Comparison of ENCODE assay signal across 2 cellular contexts in the genomic region with DNA sequence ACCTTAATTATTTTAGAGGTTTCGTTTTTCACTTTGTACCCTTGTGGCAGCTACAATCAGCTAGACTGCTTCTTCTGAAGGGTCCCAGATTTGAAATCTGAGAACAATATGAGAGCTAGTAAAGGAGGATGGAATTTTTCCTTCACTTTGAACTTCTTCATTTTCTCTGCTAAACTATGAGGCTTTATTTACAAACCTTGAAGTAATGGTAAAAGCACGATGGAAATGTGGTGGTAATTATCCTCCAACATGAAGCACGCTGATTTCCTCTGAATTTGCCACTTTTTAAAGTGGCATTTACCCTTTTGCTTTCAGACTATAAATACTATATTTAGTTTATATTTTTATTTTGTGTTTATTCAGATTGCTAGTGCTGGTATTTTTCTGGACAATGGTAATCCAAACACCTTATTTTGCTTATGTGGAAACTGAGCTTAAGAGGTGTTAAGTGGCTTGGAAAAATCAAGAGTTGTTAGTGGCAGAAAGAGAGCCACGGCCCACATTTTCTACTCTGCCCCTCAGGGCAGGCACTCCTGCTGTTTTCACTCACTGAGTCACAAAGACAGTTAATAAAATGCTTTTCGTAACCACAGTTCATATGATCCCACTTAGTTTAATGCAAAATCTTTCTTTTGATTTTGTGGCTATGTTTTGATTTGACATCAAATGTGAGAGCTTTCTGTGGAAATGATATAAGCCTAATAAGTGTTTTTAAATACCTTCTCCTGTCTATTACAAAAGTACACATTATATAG.
TF ChIP-seq lines count a peak whose summit lies in the region.

No MANE protein-coding gene starts in this region.

TF ChIP-seq in SK-N-SH, 30 proteins besides CTCF, POLR2A, EP300 and RAD21 (continued from another document):
- TF ChIP-seq YY1 (IDR thresholded peaks at IDR 0.05; ENCODE audit: low read depth) (no peak), FOXM1 (IDR thresholded peaks at IDR 0.05; ENCODE audit: low read depth) (no peak), FOXJ3 (CRISPR knock-in tag; IDR thresholded peaks at IDR 0.05) (no peak), EZH2phosphoT487 (IDR thresholded peaks at IDR 0.05; ENCODE audit: borderline replicate concordance, low read depth) (no peak), TAF1 (IDR thresholded peaks at IDR 0.05; ENCODE audit: borderline replicate concordance, low read depth, low read length) (no peak), TEAD4 (IDR thresholded peaks at IDR 0.05; ENCODE audit: borderline replicate concordance, insufficient read depth) (no peak), MXI1 (IDR thresholded peaks at IDR 0.05; ENCODE audit: low read depth, low read length) (no peak)
- TF ChIP-seq, protein P1, sequence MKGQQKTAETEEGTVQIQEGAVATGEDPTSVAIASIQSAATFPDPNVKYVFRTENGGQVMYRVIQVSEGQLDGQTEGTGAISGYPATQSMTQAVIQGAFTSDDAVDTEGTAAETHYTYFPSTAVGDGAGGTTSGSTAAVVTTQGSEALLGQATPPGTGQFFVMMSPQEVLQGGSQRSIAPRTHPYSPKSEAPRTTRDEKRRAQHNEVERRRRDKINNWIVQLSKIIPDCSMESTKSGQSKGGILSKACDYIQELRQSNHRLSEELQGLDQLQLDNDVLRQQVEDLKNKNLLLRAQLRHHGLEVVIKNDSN (IDR thresholded peaks at IDR 0.05; ENCODE audit: borderline replicate concordance, low read depth) = no peak
- TF ChIP-seq, protein P2, sequence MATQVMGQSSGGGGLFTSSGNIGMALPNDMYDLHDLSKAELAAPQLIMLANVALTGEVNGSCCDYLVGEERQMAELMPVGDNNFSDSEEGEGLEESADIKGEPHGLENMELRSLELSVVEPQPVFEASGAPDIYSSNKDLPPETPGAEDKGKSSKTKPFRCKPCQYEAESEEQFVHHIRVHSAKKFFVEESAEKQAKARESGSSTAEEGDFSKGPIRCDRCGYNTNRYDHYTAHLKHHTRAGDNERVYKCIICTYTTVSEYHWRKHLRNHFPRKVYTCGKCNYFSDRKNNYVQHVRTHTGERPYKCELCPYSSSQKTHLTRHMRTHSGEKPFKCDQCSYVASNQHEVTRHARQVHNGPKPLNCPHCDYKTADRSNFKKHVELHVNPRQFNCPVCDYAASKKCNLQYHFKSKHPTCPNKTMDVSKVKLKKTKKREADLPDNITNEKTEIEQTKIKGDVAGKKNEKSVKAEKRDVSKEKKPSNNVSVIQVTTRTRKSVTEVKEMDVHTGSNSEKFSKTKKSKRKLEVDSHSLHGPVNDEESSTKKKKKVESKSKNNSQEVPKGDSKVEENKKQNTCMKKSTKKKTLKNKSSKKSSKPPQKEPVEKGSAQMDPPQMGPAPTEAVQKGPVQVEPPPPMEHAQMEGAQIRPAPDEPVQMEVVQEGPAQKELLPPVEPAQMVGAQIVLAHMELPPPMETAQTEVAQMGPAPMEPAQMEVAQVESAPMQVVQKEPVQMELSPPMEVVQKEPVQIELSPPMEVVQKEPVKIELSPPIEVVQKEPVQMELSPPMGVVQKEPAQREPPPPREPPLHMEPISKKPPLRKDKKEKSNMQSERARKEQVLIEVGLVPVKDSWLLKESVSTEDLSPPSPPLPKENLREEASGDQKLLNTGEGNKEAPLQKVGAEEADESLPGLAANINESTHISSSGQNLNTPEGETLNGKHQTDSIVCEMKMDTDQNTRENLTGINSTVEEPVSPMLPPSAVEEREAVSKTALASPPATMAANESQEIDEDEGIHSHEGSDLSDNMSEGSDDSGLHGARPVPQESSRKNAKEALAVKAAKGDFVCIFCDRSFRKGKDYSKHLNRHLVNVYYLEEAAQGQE (IDR thresholded peaks at IDR 0.05; ENCODE audit: low read depth, low read length) = no peak
- TF ChIP-seq, protein P3, sequence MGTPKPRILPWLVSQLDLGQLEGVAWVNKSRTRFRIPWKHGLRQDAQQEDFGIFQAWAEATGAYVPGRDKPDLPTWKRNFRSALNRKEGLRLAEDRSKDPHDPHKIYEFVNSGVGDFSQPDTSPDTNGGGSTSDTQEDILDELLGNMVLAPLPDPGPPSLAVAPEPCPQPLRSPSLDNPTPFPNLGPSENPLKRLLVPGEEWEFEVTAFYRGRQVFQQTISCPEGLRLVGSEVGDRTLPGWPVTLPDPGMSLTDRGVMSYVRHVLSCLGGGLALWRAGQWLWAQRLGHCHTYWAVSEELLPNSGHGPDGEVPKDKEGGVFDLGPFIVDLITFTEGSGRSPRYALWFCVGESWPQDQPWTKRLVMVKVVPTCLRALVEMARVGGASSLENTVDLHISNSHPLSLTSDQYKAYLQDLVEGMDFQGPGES (IDR thresholded peaks at IDR 0.05; ENCODE audit: low read depth, low read length) = no peak

TF ChIP-seq in SK-N-SH treated with all-trans-retinoic acid at 6 μM for 48 hours, 23 proteins besides CTCF, POLR2A, EP300 and RAD21 (continued from another document):
- TF ChIP-seq, protein P4, sequence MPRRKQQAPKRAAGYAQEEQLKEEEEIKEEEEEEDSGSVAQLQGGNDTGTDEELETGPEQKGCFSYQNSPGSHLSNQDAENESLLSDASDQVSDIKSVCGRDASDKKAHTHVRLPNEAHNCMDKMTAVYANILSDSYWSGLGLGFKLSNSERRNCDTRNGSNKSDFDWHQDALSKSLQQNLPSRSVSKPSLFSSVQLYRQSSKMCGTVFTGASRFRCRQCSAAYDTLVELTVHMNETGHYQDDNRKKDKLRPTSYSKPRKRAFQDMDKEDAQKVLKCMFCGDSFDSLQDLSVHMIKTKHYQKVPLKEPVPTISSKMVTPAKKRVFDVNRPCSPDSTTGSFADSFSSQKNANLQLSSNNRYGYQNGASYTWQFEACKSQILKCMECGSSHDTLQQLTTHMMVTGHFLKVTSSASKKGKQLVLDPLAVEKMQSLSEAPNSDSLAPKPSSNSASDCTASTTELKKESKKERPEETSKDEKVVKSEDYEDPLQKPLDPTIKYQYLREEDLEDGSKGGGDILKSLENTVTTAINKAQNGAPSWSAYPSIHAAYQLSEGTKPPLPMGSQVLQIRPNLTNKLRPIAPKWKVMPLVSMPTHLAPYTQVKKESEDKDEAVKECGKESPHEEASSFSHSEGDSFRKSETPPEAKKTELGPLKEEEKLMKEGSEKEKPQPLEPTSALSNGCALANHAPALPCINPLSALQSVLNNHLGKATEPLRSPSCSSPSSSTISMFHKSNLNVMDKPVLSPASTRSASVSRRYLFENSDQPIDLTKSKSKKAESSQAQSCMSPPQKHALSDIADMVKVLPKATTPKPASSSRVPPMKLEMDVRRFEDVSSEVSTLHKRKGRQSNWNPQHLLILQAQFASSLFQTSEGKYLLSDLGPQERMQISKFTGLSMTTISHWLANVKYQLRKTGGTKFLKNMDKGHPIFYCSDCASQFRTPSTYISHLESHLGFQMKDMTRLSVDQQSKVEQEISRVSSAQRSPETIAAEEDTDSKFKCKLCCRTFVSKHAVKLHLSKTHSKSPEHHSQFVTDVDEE (CRISPR knock-in tag; IDR thresholded peaks at IDR 0.05) = no peak
- TF ChIP-seq, protein P5, sequence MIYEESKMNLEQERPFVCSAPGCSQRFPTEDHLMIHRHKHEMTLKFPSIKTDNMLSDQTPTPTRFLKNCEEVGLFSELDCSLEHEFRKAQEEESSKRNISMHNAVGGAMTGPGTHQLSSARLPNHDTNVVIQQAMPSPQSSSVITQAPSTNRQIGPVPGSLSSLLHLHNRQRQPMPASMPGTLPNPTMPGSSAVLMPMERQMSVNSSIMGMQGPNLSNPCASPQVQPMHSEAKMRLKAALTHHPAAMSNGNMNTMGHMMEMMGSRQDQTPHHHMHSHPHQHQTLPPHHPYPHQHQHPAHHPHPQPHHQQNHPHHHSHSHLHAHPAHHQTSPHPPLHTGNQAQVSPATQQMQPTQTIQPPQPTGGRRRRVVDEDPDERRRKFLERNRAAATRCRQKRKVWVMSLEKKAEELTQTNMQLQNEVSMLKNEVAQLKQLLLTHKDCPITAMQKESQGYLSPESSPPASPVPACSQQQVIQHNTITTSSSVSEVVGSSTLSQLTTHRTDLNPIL (CRISPR knock-in tag; IDR thresholded peaks at IDR 0.05; ENCODE audit: low read depth) = no peak
- TF ChIP-seq ARNTL (CRISPR knock-in tag; IDR thresholded peaks at IDR 0.05; ENCODE audit: borderline replicate concordance, low read depth) (no peak), TOX (CRISPR knock-in tag; IDR thresholded peaks at IDR 0.05; ENCODE audit: borderline replicate concordance) (no peak), ESRRG (CRISPR knock-in tag; IDR thresholded peaks at IDR 0.05) (no peak), SNAI2 (CRISPR knock-in tag; IDR thresholded peaks at IDR 0.05) (no peak), TCF4 (CRISPR knock-in tag; IDR thresholded peaks at IDR 0.05; ENCODE audit: borderline replicate concordance) (no peak), ZNF565 (CRISPR knock-in tag; conservative IDR thresholded peaks at IDR 0.05; ENCODE audit: low read depth) (no peak), ZNF8 (CRISPR knock-in tag; IDR thresholded peaks at IDR 0.05) (no peak), BACH2 (CRISPR knock-in tag; IDR thresholded peaks at IDR 0.05; ENCODE audit: borderline replicate concordance) (no peak), GLIS3 (CRISPR knock-in tag; IDR thresholded peaks at IDR 0.05) (no peak)
- TF ChIP-seq, protein P6, sequence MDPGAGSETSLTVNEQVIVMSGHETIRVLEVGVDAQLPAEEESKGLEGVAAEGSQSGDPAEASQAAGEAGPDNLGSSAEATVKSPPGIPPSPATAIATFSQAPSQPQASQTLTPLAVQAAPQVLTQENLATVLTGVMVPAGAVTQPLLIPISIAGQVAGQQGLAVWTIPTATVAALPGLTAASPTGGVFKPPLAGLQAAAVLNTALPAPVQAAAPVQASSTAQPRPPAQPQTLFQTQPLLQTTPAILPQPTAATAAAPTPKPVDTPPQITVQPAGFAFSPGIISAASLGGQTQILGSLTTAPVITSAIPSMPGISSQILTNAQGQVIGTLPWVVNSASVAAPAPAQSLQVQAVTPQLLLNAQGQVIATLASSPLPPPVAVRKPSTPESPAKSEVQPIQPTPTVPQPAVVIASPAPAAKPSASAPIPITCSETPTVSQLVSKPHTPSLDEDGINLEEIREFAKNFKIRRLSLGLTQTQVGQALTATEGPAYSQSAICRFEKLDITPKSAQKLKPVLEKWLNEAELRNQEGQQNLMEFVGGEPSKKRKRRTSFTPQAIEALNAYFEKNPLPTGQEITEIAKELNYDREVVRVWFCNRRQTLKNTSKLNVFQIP (CRISPR knock-in tag; IDR thresholded peaks at IDR 0.05; ENCODE audit: borderline replicate concordance, low read depth) = no peak
- TF ChIP-seq, protein P7, sequence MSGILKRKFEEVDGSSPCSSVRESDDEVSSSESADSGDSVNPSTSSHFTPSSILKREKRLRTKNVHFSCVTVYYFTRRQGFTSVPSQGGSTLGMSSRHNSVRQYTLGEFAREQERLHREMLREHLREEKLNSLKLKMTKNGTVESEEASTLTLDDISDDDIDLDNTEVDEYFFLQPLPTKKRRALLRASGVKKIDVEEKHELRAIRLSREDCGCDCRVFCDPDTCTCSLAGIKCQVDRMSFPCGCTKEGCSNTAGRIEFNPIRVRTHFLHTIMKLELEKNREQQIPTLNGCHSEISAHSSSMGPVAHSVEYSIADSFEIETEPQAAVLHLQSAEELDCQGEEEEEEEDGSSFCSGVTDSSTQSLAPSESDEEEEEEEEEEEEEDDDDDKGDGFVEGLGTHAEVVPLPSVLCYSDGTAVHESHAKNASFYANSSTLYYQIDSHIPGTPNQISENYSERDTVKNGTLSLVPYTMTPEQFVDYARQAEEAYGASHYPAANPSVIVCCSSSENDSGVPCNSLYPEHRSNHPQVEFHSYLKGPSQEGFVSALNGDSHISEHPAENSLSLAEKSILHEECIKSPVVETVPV (CRISPR knock-in tag; IDR thresholded peaks at IDR 0.05) = no peak
